In the genomic region with DNA sequence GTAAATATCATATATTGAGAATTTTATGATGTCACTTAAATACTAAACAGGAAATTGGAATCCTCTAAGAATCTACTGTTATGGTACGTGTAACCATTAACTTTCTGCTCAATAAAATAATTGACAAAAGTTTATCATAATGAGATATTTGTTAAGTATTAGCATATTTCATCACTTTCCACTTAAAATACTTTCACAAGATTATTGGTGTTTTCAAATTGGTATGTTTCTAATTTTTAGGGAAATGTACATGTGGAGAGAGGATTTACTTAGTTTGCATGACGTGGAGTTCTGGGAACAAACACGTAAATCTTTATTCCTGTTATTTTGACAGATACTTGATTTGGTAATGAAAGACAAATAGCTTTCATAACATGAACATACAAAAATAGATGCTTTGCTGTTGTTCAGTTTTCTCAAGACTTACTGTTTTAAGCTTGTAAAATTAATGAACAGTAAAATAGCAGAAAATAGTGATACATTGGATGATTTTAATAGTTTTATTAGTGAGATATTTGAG, we compare ENCODE assay signal across 1 cellular context.
TF ChIP-seq lines count a peak whose summit lies in the region.

No MANE protein-coding gene starts in this region.

TF ChIP-seq in HepG2, 621 proteins besides CTCF, POLR2A, EP300 and RAD21:
- TF ChIP-seq, protein P1, sequence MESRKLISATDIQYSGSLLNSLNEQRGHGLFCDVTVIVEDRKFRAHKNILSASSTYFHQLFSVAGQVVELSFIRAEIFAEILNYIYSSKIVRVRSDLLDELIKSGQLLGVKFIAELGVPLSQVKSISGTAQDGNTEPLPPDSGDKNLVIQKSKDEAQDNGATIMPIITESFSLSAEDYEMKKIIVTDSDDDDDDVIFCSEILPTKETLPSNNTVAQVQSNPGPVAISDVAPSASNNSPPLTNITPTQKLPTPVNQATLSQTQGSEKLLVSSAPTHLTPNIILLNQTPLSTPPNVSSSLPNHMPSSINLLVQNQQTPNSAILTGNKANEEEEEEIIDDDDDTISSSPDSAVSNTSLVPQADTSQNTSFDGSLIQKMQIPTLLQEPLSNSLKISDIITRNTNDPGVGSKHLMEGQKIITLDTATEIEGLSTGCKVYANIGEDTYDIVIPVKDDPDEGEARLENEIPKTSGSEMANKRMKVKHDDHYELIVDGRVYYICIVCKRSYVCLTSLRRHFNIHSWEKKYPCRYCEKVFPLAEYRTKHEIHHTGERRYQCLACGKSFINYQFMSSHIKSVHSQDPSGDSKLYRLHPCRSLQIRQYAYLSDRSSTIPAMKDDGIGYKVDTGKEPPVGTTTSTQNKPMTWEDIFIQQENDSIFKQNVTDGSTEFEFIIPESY (CRISPR knock-in tag; IDR thresholded peaks at IDR 0.05), result no peak
- TF ChIP-seq, protein P2, sequence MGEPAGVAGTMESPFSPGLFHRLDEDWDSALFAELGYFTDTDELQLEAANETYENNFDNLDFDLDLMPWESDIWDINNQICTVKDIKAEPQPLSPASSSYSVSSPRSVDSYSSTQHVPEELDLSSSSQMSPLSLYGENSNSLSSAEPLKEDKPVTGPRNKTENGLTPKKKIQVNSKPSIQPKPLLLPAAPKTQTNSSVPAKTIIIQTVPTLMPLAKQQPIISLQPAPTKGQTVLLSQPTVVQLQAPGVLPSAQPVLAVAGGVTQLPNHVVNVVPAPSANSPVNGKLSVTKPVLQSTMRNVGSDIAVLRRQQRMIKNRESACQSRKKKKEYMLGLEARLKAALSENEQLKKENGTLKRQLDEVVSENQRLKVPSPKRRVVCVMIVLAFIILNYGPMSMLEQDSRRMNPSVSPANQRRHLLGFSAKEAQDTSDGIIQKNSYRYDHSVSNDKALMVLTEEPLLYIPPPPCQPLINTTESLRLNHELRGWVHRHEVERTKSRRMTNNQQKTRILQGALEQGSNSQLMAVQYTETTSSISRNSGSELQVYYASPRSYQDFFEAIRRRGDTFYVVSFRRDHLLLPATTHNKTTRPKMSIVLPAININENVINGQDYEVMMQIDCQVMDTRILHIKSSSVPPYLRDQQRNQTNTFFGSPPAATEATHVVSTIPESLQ (CRISPR knock-in tag; conservative IDR thresholded peaks at IDR 0.05), result no peak
- TF ChIP-seq, protein P3, sequence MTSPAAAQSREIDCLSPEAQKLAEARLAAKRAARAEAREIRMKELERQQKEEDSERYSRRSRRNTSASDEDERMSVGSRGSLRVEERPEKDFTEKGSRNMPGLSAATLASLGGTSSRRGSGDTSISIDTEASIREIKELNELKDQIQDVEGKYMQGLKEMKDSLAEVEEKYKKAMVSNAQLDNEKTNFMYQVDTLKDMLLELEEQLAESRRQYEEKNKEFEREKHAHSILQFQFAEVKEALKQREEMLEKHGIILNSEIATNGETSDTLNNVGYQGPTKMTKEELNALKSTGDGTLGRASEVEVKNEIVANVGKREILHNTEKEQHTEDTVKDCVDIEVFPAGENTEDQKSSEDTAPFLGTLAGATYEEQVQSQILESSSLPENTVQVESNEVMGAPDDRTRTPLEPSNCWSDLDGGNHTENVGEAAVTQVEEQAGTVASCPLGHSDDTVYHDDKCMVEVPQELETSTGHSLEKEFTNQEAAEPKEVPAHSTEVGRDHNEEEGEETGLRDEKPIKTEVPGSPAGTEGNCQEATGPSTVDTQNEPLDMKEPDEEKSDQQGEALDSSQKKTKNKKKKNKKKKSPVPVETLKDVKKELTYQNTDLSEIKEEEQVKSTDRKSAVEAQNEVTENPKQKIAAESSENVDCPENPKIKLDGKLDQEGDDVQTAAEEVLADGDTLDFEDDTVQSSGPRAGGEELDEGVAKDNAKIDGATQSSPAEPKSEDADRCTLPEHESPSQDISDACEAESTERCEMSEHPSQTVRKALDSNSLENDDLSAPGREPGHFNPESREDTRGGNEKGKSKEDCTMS (CRISPR knock-in tag; conservative IDR thresholded peaks at IDR 0.05), result no peak
- TF ChIP-seq, protein P4, sequence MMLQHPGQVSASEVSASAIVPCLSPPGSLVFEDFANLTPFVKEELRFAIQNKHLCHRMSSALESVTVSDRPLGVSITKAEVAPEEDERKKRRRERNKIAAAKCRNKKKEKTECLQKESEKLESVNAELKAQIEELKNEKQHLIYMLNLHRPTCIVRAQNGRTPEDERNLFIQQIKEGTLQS (CRISPR knock-in tag; IDR thresholded peaks at IDR 0.05), result no peak
- TF ChIP-seq HIVEP1 (CRISPR knock-in tag; IDR thresholded peaks at IDR 0.05) (no peak), ZC3H13 (CRISPR knock-in tag; IDR thresholded peaks at IDR 0.05) (no peak), MTA1 (CRISPR knock-in tag; IDR thresholded peaks at IDR 0.05; ENCODE audit: borderline replicate concordance) (no peak), ATF7 (IDR thresholded peaks at IDR 0.05) (peak; percentile 20; the same call in 1 of the 2 replicates), ATF7 (CRISPR knock-in tag; IDR thresholded peaks at IDR 0.05) (no peak), RBFOX2 (IDR thresholded peaks at IDR 0.05; ENCODE audit: low read depth, low read length) (0 out of 2 replicates have a peak, but pooled peaks have one; percentile 9), JUNB (CRISPR knock-in tag; IDR thresholded peaks at IDR 0.05; ENCODE audit: borderline replicate concordance) (no peak), NFKBIZ (CRISPR knock-in tag; IDR thresholded peaks at IDR 0.05) (no peak), SOX5 (CRISPR knock-in tag; IDR thresholded peaks at IDR 0.05; ENCODE audit: borderline replicate concordance) (no peak), TBL1XR1 (IDR thresholded peaks at IDR 0.05; ENCODE audit: borderline replicate concordance, low read length, partially characterized antibody) (no peak), SAFB2 (CRISPR knock-in tag; IDR thresholded peaks at IDR 0.05; ENCODE audit: borderline replicate concordance, low read depth) (no peak)
- TF ChIP-seq, protein P5, sequence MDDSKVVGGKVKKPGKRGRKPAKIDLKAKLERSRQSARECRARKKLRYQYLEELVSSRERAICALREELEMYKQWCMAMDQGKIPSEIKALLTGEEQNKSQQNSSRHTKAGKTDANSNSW (CRISPR knock-in tag; IDR thresholded peaks at IDR 0.05; ENCODE audit: borderline replicate concordance), result no peak
- TF ChIP-seq, protein P6, sequence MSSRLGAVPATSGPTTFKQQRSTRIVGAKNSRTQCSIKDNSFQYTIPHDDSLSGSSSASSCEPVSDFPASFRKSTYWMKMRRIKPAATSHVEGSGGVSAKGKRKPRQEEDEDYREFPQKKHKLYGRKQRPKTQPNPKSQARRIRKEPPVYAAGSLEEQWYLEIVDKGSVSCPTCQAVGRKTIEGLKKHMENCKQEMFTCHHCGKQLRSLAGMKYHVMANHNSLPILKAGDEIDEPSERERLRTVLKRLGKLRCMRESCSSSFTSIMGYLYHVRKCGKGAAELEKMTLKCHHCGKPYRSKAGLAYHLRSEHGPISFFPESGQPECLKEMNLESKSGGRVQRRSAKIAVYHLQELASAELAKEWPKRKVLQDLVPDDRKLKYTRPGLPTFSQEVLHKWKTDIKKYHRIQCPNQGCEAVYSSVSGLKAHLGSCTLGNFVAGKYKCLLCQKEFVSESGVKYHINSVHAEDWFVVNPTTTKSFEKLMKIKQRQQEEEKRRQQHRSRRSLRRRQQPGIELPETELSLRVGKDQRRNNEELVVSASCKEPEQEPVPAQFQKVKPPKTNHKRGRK (CRISPR knock-in tag; IDR thresholded peaks at IDR 0.05), result no peak
